ENCODE assay signal across 19 cellular contexts in genomic region chrX:136395271-136395670, GRCh38.
A peak's percentile ranks its signal among the peaks of the same experiment; 100 is the strongest.
DNase-seq lines count a peak whose midpoint lies in the region; ATAC-seq and TF ChIP-seq lines count a peak whose summit lies in the region.
"Had no signal": no experiment of that assay in that cellular context is flagged by ENCODE, and none has a peak within 500 bp of the region (broad histone marks: within the 10 kb centered on the region; RNA-seq: fewer than 3 reads in every experiment).

No MANE protein-coding gene starts in this region.

- DNase-seq in DMS 273 treated with DMSO at 0.1 percent for 48 hours (lab: John Stamatoyannopoulos, UW), result peak; percentile 27
- peak; percentile 4 for DNase-seq in HFFc6
- no peak for DNase-seq in RWPE2 (ENCODE audit: low spot score)
- DNase-seq in foreskin keratinocyte, result peak; percentile 26 to 46
- DNase-seq in stimulated activated effector memory CD8-positive, alpha-beta T cell treated with anti-CD3 and anti-CD28 coated beads, Interleukin-12 subunit alpha, Interleukin-12 subunit beta, amount 100 ng/mL, for 72 hours (ENCODE audit: low spot score in 2 of 2), result no peak
- no peak for DNase-seq in OCI-LY7 (ENCODE audit: low spot score)
- DNase-seq: activated CD4-positive, CD25-positive, alpha-beta regulatory T cell treated with anti-CD3 and anti-CD28 coated beads, Interleukin-2, amount 50 U/mL, for 72 hours; activated T-cell treated with anti-CD3 and anti-CD28 coated beads, Interleukin-2, amount 50 U/mL, for 24 hours; brain microvascular endothelial cell; MM.1S; NCI-H1694; NCI-H526 treated with DMSO at 0.1 percent for 48 hours; SHP77 treated with DMSO at 0.1 percent for 48 hours; sigmoid colon; substantia nigra had no signal

- H2AFZ ChIP-seq in OCI-LY7 (ENCODE audit: low read length), result no peak overlapping the region
- H2AFZ ChIP-seq: parathyroid adenoma had no signal

- intact Hi-C loops in OCI-LY7 (cut with micrococcal nuclease; ENCODE audit: unreplicated experiment), result no loop called here

- peaks cover 10% of the 10 kb centered on the region for H3K4me1 Mint-ChIP-seq in HFFc6 (ENCODE audit: low read depth)
- no peaks in the 10 kb centered on the region for H3K4me1 Mint-ChIP-seq in stimulated activated effector memory CD8-positive, alpha-beta T cell treated with anti-CD3 and anti-CD28 coated beads, Interleukin-12 subunit alpha, Interleukin-12 subunit beta, amount 100 ng/mL, for 72 hours
- H3K4me1 Mint-ChIP-seq: nephron had no signal

- H3K36me3 ChIP-seq in RWPE2 (ENCODE audit: low read depth) (no peaks in the 10 kb centered on the region), OCI-LY7 (ENCODE audit: insufficient read depth, low read length) (no peaks in the 10 kb centered on the region), gastroesophageal sphincter (no peaks in the 10 kb centered on the region)
- H3K36me3 ChIP-seq: brain microvascular endothelial cell, sigmoid colon had no signal

- no peaks in the 10 kb centered on the region for H3K79me2 ChIP-seq in OCI-LY7 (ENCODE audit: insufficient read depth, low read depth, low read length)
- H3K79me2 ChIP-seq: parathyroid adenoma had no signal

- no peaks in the 10 kb centered on the region for H3K36me3 Mint-ChIP-seq in HFFc6 (ENCODE audit: low read depth)
- H3K36me3 Mint-ChIP-seq in stimulated activated effector memory CD8-positive, alpha-beta T cell treated with anti-CD3 and anti-CD28 coated beads, Interleukin-12 subunit alpha, Interleukin-12 subunit beta, amount 100 ng/mL, for 72 hours, result no peaks in the 10 kb centered on the region

- no peak for TF ChIP-seq POLR2A in gastroesophageal sphincter (IDR thresholded peaks at IDR 0.05)

- 23 to 49% methylated on average over 3 of the region's 3 CpGs for whole genome bisulfite sequencing in gastroesophageal sphincter (ENCODE audit: low coverage in 1 of 2), 2 donors

- H4K20me1 ChIP-seq in OCI-LY7 (ENCODE audit: insufficient read depth, low read length), result no peaks in the 10 kb centered on the region

- H3K27me3 Mint-ChIP-seq in HFFc6 (ENCODE audit: insufficient read depth), result peaks cover 2% of the 10 kb centered on the region

- no peaks in the 10 kb centered on the region for H3K9me3 ChIP-seq in RWPE2 (ENCODE audit: severe bottlenecking)
- no peaks in the 10 kb centered on the region for H3K9me3 ChIP-seq in OCI-LY7 (ENCODE audit: low read length)
- no peaks in the 10 kb centered on the region for H3K9me3 ChIP-seq in gastroesophageal sphincter
- H3K9me3 ChIP-seq: sigmoid colon had no signal

- ATAC-seq in RWPE2 (ENCODE audit: low read depth), result peak; percentile 83
- peak; percentile 93 for ATAC-seq in foreskin keratinocyte
- no peak for ATAC-seq in stimulated activated effector memory CD8-positive, alpha-beta T cell treated with anti-CD3 and anti-CD28 coated beads, Interleukin-12 subunit alpha, Interleukin-12 subunit beta, amount 100 ng/mL, for 72 hours
- ATAC-seq in gastroesophageal sphincter, result no peak

- no peaks in the 10 kb centered on the region for H3K9me2 ChIP-seq in OCI-LY7 (ENCODE audit: insufficient read depth, low read length)

- CTCF ChIA-PET in OCI-LY7 (lab: Charles Lee; ENCODE audit: unreplicated experiment), result no interaction called here

- H3K27ac ChIP-seq in RWPE2 (ENCODE audit: poor library complexity, severe bottlenecking) (peak overlapping the region; percentile 42), foreskin keratinocyte (no peak overlapping the region), OCI-LY7 (ENCODE audit: low read depth, low read length, poor library complexity, severe bottlenecking) (no peak overlapping the region), gastroesophageal sphincter (no peak overlapping the region)
- H3K27ac ChIP-seq: brain microvascular endothelial cell, coronary artery, parathyroid adenoma, sigmoid colon had no signal

- H3K27me3 ChIP-seq in RWPE2 (ENCODE audit: insufficient read depth, poor library complexity, severe bottlenecking) (no peaks in the 10 kb centered on the region), foreskin keratinocyte (no peaks in the 10 kb centered on the region), gastroesophageal sphincter (no peaks in the 10 kb centered on the region)
- H3K27me3 ChIP-seq: brain microvascular endothelial cell, sigmoid colon had no signal

- TF ChIP-seq CTCF in HFFc6 (IDR thresholded peaks at IDR 0.05) (no peak), RWPE2 (IDR thresholded peaks at IDR 0.05; ENCODE audit: poor library complexity, severe bottlenecking) (no peak), foreskin keratinocyte (conservative IDR thresholded peaks at IDR 0.05) (no peak), OCI-LY7 (conservative IDR thresholded peaks at IDR 0.05; ENCODE audit: low read length) (no peak), gastroesophageal sphincter (IDR thresholded peaks at IDR 0.05) (no peak)

- no TSS peak for BruUV-seq in OCI-LY7 (replicated peaks; lab: Mats Ljungman, UMichigan)

- no peaks in the 10 kb centered on the region for H3K9me3 Mint-ChIP-seq in HFFc6
- no peaks in the 10 kb centered on the region for H3K9me3 Mint-ChIP-seq in stimulated activated effector memory CD8-positive, alpha-beta T cell treated with anti-CD3 and anti-CD28 coated beads, Interleukin-12 subunit alpha, Interleukin-12 subunit beta, amount 100 ng/mL, for 72 hours
- H3K9me3 Mint-ChIP-seq: activated T-cell treated with anti-CD3 and anti-CD28 coated beads, Interleukin-2, amount 50 U/mL, for 24 hours had no signal

- no peak overlapping the region for H3K27ac Mint-ChIP-seq in HFFc6
- H3K27ac Mint-ChIP-seq in stimulated activated effector memory CD8-positive, alpha-beta T cell treated with anti-CD3 and anti-CD28 coated beads, Interleukin-12 subunit alpha, Interleukin-12 subunit beta, amount 100 ng/mL, for 72 hours, result no peak overlapping the region
- H3K27ac Mint-ChIP-seq: activated T-cell treated with anti-CD3 and anti-CD28 coated beads, Interleukin-2, amount 50 U/mL, for 24 hours; nephron had no signal

- TF ChIP-seq EP300 in gastroesophageal sphincter (IDR thresholded peaks at IDR 0.05), result no peak

- no peak overlapping the region for H3K4me3 Mint-ChIP-seq in HFFc6
- H3K4me3 Mint-ChIP-seq in stimulated activated effector memory CD8-positive, alpha-beta T cell treated with anti-CD3 and anti-CD28 coated beads, Interleukin-12 subunit alpha, Interleukin-12 subunit beta, amount 100 ng/mL, for 72 hours, result no peak overlapping the region
- H3K4me3 Mint-ChIP-seq: activated T-cell treated with anti-CD3 and anti-CD28 coated beads, Interleukin-2, amount 50 U/mL, for 24 hours; nephron had no signal

- peaks cover 11% of the 10 kb centered on the region for H3K4me1 ChIP-seq in RWPE2 (ENCODE audit: insufficient read depth, poor library complexity, severe bottlenecking)
- peaks cover 4% of the 10 kb centered on the region for H3K4me1 ChIP-seq in foreskin keratinocyte
- no peaks in the 10 kb centered on the region for H3K4me1 ChIP-seq in OCI-LY7 (ENCODE audit: insufficient read depth, low read length, poor library complexity, severe bottlenecking)
- no peaks in the 10 kb centered on the region for H3K4me1 ChIP-seq in gastroesophageal sphincter
- H3K4me1 ChIP-seq: parathyroid adenoma, sigmoid colon had no signal

- H3K4me3 ChIP-seq in RWPE2 (ENCODE audit: severe bottlenecking) (no peak overlapping the region), OCI-LY7 (ENCODE audit: low read depth, low read length, poor library complexity, severe bottlenecking) (no peak overlapping the region), gastroesophageal sphincter (no peak overlapping the region)
- H3K4me3 ChIP-seq: coronary artery, sigmoid colon had no signal

- POLR2A ChIA-PET in OCI-LY7 (lab: Charles Lee), result no interaction called here

- H3K4me2 ChIP-seq in OCI-LY7 (ENCODE audit: low read length), result no peak overlapping the region

Comparison
In these comparisons a context has a peak if more than half of its experiments do, and no peak if none do; other contexts are left out.
1. DNase-seq: peak in DMS 273 treated with DMSO at 0.1 percent for 48 hours (single experiment), HFFc6 (single experiment) and foreskin keratinocyte (2 of 2); none in RWPE2 (single experiment), stimulated activated effector memory CD8-positive, alpha-beta T cell treated with anti-CD3 and anti-CD28 coated beads, Interleukin-12 subunit alpha, Interleukin-12 subunit beta, amount 100 ng/mL, for 72 hours (0 of 2) and OCI-LY7 (single experiment).
2. ATAC-seq: peak in RWPE2 (single experiment) and foreskin keratinocyte (single experiment); none in stimulated activated effector memory CD8-positive, alpha-beta T cell treated with anti-CD3 and anti-CD28 coated beads, Interleukin-12 subunit alpha, Interleukin-12 subunit beta, amount 100 ng/mL, for 72 hours (single experiment) and gastroesophageal sphincter (single experiment).